6 cellular contexts compared by ENCODE assay signal in genomic region chr1:11019358-11019757, GRCh38. TPM values are rescaled to one million over a fixed set of nuclear protein-coding genes. Genes with fewer than 3 reads are reported as not detected.
"Had no signal": no experiment of that assay in that cellular context is flagged by ENCODE, and none has a peak within 500 bp of the region (broad histone marks: within the 10 kb centered on the region; RNA-seq: fewer than 3 reads in every experiment).

No MANE protein-coding gene starts in this region.

RNA-seq across cellular contexts. Expression of gene MASP2, which starts 27.7 kb away (rescaled TPM):
- total RNA-seq: LHCN-M2, NCI-H460, PC-9, Right ventricle myocardium inferior, RPMI7951, SK-MEL-5 had no signal
